14 cellular contexts compared by ENCODE assay signal in the genomic region with DNA sequence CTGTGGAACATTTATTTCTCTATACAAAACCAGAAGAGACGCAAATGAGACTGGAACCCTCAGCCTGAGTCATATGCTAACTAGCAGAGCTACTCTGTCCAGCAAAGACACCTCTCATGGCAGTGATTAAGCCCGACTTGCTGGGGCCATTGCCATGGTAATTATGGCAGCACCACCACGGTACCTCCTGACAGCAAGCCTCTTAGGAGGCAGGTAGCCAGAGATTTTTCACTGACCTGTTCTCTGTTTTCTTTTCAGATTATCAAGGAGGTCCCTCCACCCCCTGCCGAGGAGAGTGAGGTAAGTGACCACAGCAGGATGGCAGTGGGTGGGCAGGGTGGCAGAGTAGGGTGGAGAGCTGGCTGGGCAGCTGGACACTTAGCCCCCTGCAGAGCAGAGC.
DNase-seq lines count a peak whose midpoint lies in the region; ATAC-seq, FAIRE-seq and TF ChIP-seq lines count a peak whose summit lies in the region.
"Had no signal": no experiment of that assay in that cellular context is flagged by ENCODE, and none has a peak within 500 bp of the region (broad histone marks: within the 10 kb centered on the region; RNA-seq: fewer than 3 reads in every experiment).

No MANE protein-coding gene starts in this region.

- no peak overlapping the region for H3K4me3 ChIP-seq in Panc1 (ENCODE audit: low read depth in 2 of 2, low read length in 2 of 2)

- H3K27ac ChIP-seq in Panc1 (ENCODE audit: low read length), result peak overlapping the region; percentile 8; the same call in 1 of the 2 replicates

- CTCF ChIA-PET in Panc1 (lab: Charles Lee), result no interaction called here

- BruUV-seq in Panc1 (replicated peaks; lab: Mats Ljungman, UMichigan), result no TSS peak

- H3K27ac Mint-ChIP-seq in natural killer cell treated with Interleukin-12 subunit alpha and Interleukin-12 subunit beta and Interleukin-15 and Interleukin-18, amount 100 ng/mL, for 72 hours, result no peak overlapping the region
- no peak overlapping the region for H3K27ac Mint-ChIP-seq in natural killer cell
- H3K27ac Mint-ChIP-seq: activated naive CD4-positive, alpha-beta T cell treated with anti-CD3 and anti-CD28 coated beads, Interleukin-2, amount 50 U/mL, for 24 hours; B cell; naive thymus-derived CD8-positive, alpha-beta T cell had no signal

- 0 out of 2 replicates have a peak, but pooled peaks cover 3% of the 10 kb centered on the region for H3K4me1 ChIP-seq in Panc1 (ENCODE audit: control insufficient read depth, insufficient read depth, low read length)

- no peaks in the 10 kb centered on the region for H3K9me3 ChIP-seq in Panc1 (ENCODE audit: control insufficient read depth, insufficient read depth, low read depth, low read length)

- FAIRE-seq in islet of Langerhans (lab: Jason Lieb, UNC), result peak; percentile 75
- FAIRE-seq: small intestine had no signal

- POLR2A ChIA-PET in Panc1 (lab: Charles Lee), result interaction anchor here (0.7 kb wide), 1 partner anchor 192 kb away, joined by 3 read pairs; no protein-coding TSS in a partner anchor

- in situ Hi-C loops in Panc1 (cut with HindIII; ENCODE audit: low pct_unique_long_range_greater_than_20kb, low sequenced_read_pairs), result no loop called here

- ATAC-seq in natural killer cell treated with Interleukin-12 subunit alpha and Interleukin-12 subunit beta and Interleukin-15 and Interleukin-18, amount 100 ng/mL, for 72 hours, result no peak
- ATAC-seq in natural killer cell (no peak), Panc1 (no peak), GM21381 (IDR thresholded peaks at IDR 0.05; ENCODE audit: unreplicated experiment) (no peak)
- ATAC-seq: naive thymus-derived CD8-positive, alpha-beta T cell had no signal

- H3K9me3 Mint-ChIP-seq in natural killer cell treated with Interleukin-12 subunit alpha and Interleukin-12 subunit beta and Interleukin-15 and Interleukin-18, amount 100 ng/mL, for 72 hours, result no peaks in the 10 kb centered on the region
- H3K9me3 Mint-ChIP-seq in natural killer cell, result no peaks in the 10 kb centered on the region
- H3K9me3 Mint-ChIP-seq: activated naive CD4-positive, alpha-beta T cell treated with anti-CD3 and anti-CD28 coated beads, Interleukin-2, amount 50 U/mL, for 24 hours; naive thymus-derived CD8-positive, alpha-beta T cell had no signal

- H3K36me3 Mint-ChIP-seq in natural killer cell treated with Interleukin-12 subunit alpha and Interleukin-12 subunit beta and Interleukin-15 and Interleukin-18, amount 100 ng/mL, for 72 hours, result no peaks in the 10 kb centered on the region
- no peaks in the 10 kb centered on the region for H3K36me3 Mint-ChIP-seq in natural killer cell
- H3K36me3 Mint-ChIP-seq: activated naive CD4-positive, alpha-beta T cell treated with anti-CD3 and anti-CD28 coated beads, Interleukin-2, amount 50 U/mL, for 24 hours; naive thymus-derived CD8-positive, alpha-beta T cell had no signal

- intact Hi-C loops in natural killer cell (cut with micrococcal nuclease) (no loop called here), Panc1 (cut with micrococcal nuclease; ENCODE audit: unreplicated experiment) (no loop called here)

- peak; percentile 28 for DNase-seq in natural killer cell treated with Interleukin-12 subunit alpha and Interleukin-12 subunit beta and Interleukin-15 and Interleukin-18, amount 100 ng/mL, for 72 hours (ENCODE audit: low spot score)
- DNase-seq in natural killer cell, result no peak
- DNase-seq in Panc1 (ENCODE audit: low read depth, low spot score), result no peak
- DNase-seq in activated CD8-positive, alpha-beta memory T cell treated with anti-CD3 and anti-CD28 coated beads, Interleukin-2, amount 50 U/mL, for 48 hours, result no peak
- DNase-seq in retina, result no peak
- no peak for DNase-seq in medulla oblongata (ENCODE audit: extremely low spot score)
- DNase-seq: cortex of kidney; naive thymus-derived CD8-positive, alpha-beta T cell; NCI-H1436 treated with DMSO at 0.1 percent for 48 hours; small intestine had no signal

- H3K27me3 Mint-ChIP-seq in natural killer cell treated with Interleukin-12 subunit alpha and Interleukin-12 subunit beta and Interleukin-15 and Interleukin-18, amount 100 ng/mL, for 72 hours, result peaks cover 27 to 56% of the 10 kb centered on the region in 2 donors
- peaks cover 28 to 47% of the 10 kb centered on the region in 2 donors for H3K27me3 Mint-ChIP-seq in natural killer cell (ENCODE audit: low read depth in 2 of 2)

- H3K4me3 Mint-ChIP-seq in natural killer cell treated with Interleukin-12 subunit alpha and Interleukin-12 subunit beta and Interleukin-15 and Interleukin-18, amount 100 ng/mL, for 72 hours, result no peak overlapping the region
- no peak overlapping the region for H3K4me3 Mint-ChIP-seq in natural killer cell
- H3K4me3 Mint-ChIP-seq: activated naive CD4-positive, alpha-beta T cell treated with anti-CD3 and anti-CD28 coated beads, Interleukin-2, amount 50 U/mL, for 24 hours; B cell; naive thymus-derived CD8-positive, alpha-beta T cell had no signal

- TF ChIP-seq CTCF in natural killer cell (IDR thresholded peaks at IDR 0.05), result no peak
- no peak for TF ChIP-seq CTCF in Panc1 (IDR thresholded peaks at IDR 0.05)

- no peaks in the 10 kb centered on the region for H3K27me3 ChIP-seq in Panc1 (ENCODE audit: control insufficient read depth, insufficient read depth, low read length)

- no peaks in the 10 kb centered on the region for H3K36me3 ChIP-seq in Panc1 (ENCODE audit: control insufficient read depth, insufficient read depth, low read length)

- no peaks in the 10 kb centered on the region for H3K4me1 Mint-ChIP-seq in natural killer cell treated with Interleukin-12 subunit alpha and Interleukin-12 subunit beta and Interleukin-15 and Interleukin-18, amount 100 ng/mL, for 72 hours (ENCODE audit: low read depth in 2 of 2)
- no peaks in the 10 kb centered on the region for H3K4me1 Mint-ChIP-seq in natural killer cell
- H3K4me1 Mint-ChIP-seq: activated naive CD4-positive, alpha-beta T cell treated with anti-CD3 and anti-CD28 coated beads, Interleukin-2, amount 50 U/mL, for 24 hours had no signal
